ENCODE assay signal across 16 cellular contexts in the genomic region with DNA sequence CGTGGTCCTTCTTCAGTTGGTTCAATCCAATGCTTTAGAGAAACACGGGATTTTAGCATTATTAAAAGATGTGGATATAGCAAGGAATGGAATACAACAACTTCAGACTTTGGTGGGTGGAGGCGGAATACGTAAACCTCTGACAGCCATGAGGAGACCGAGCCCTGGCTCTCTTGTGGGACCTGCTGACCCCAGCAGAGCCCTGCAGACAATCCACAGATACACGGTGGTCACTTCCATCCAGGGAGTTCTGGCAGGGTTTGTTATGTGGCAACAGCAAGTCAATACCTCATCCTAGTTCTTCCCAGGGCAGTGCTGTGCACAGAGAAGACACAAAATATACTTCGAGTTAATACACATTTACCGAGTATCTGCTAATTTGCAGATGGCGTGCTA.
A peak's percentile ranks its signal among the peaks of the same experiment; 100 is the strongest.
DNase-seq lines count a peak whose midpoint lies in the region; ATAC-seq and TF ChIP-seq lines count a peak whose summit lies in the region.
"Had no signal": no experiment of that assay in that cellular context is flagged by ENCODE, and none has a peak within 500 bp of the region (broad histone marks: within the 10 kb centered on the region; RNA-seq: fewer than 3 reads in every experiment).

No MANE protein-coding gene starts in this region.

- no peak overlapping the region for H3K4me3 Mint-ChIP-seq in CD8-positive, alpha-beta T cell
- no peak overlapping the region for H3K4me3 Mint-ChIP-seq in osteocyte (ENCODE audit: unreplicated experiment)
- no peak overlapping the region for H3K4me3 Mint-ChIP-seq in GM23338
- H3K4me3 Mint-ChIP-seq: CD14-positive monocyte; CD8-positive, alpha-beta memory T cell; HFFc6 had no signal

- peaks cover 5% of the 10 kb centered on the region for H4K20me1 ChIP-seq in GM23338 (replicated peaks; ENCODE audit: insufficient read depth)

- H3F3A ChIP-seq in GM23338 (replicated peaks; ENCODE audit: low read depth) = 0 out of 2 replicates have a peak, but pooled peaks cover 3% of the 10 kb centered on the region

- TF ChIP-seq CTCF in CD8-positive, alpha-beta T cell (IDR thresholded peaks at IDR 0.05) = no peak
- no peak for TF ChIP-seq CTCF in VCaP (conservative IDR thresholded peaks at IDR 0.05)
- TF ChIP-seq CTCF in osteocyte (IDR thresholded peaks at IDR 0.05) = no peak
- TF ChIP-seq CTCF in GM23338 (conservative IDR thresholded peaks at IDR 0.05; ENCODE audit: low read depth in 2 of 2) = no peak

- ATAC-seq in CD8-positive, alpha-beta T cell = no peak
- ATAC-seq in GM18907 (IDR thresholded peaks at IDR 0.05; ENCODE audit: unreplicated experiment) (no peak), GM23338 (no peak)
- ATAC-seq: A549, HepG2 had no signal

- H3K9me3 Mint-ChIP-seq in CD8-positive, alpha-beta T cell = no peaks in the 10 kb centered on the region
- no peaks in the 10 kb centered on the region for H3K9me3 Mint-ChIP-seq in osteocyte (ENCODE audit: unreplicated experiment)
- no peaks in the 10 kb centered on the region for H3K9me3 Mint-ChIP-seq in GM23338
- H3K9me3 Mint-ChIP-seq: CD8-positive, alpha-beta memory T cell; HFFc6 had no signal

- H3K27ac ChIP-seq in CD8-positive, alpha-beta T cell (ENCODE audit: low read depth, low read length) = no peak overlapping the region
- H3K27ac ChIP-seq in VCaP = peak overlapping the region; percentile 39
- no peak overlapping the region for H3K27ac ChIP-seq in GM23338 (ENCODE audit: low read depth)
- H3K27ac ChIP-seq: A549 had no signal

- CTCF ChIA-PET in CD8-positive, alpha-beta T cell (lab: Charles Lee) = no interaction called here

- intact Hi-C loops in CD8-positive, alpha-beta T cell (cut with DNase I, micrococcal nuclease) = no loop called here

- no peaks in the 10 kb centered on the region for H3K27me3 ChIP-seq in CD8-positive, alpha-beta T cell (ENCODE audit: insufficient read depth, low read length)
- no peaks in the 10 kb centered on the region for H3K27me3 ChIP-seq in GM23338 (ENCODE audit: insufficient read depth)

- H3K4me3 ChIP-seq in CD8-positive, alpha-beta T cell (ENCODE audit: low read depth, low read length) = no peak overlapping the region
- no peak overlapping the region for H3K4me3 ChIP-seq in GM23338
- H3K4me3 ChIP-seq: A549 had no signal

- H3K27ac Mint-ChIP-seq in CD8-positive, alpha-beta T cell = peak overlapping the region; percentile 20
- H3K27ac Mint-ChIP-seq in osteocyte (ENCODE audit: unreplicated experiment) (no peak overlapping the region), GM23338 (no peak overlapping the region)
- H3K27ac Mint-ChIP-seq: HFFc6 had no signal

- H3K9me3 ChIP-seq in CD8-positive, alpha-beta T cell (ENCODE audit: low read length) = no peaks in the 10 kb centered on the region
- H3K9me3 ChIP-seq: A549, Caco-2 had no signal

- DNase-seq in CD8-positive, alpha-beta T cell = no peak
- DNase-seq in mesenteric fat pad (ENCODE audit: low spot score) (peak; percentile 51), osteocyte (ENCODE audit: extremely low spot score, unreplicated experiment) (peak; percentile 36), cerebellum (ENCODE audit: low spot score) (no peak), GM23338 (ENCODE audit: low spot score) (no peak)
- DNase-seq: CD8-positive, alpha-beta memory T cell; DND-41; GDM1; HCEC 1CT; HFFc6 had no signal

- no peaks in the 10 kb centered on the region for H3K9me2 ChIP-seq in GM23338 (ENCODE audit: insufficient read depth)

- POLR2A ChIA-PET in CD8-positive, alpha-beta T cell (lab: Charles Lee) = no interaction called here

- no peak overlapping the region for H2AFZ ChIP-seq in GM23338

- peaks cover 59% of the 10 kb centered on the region for H3K36me3 Mint-ChIP-seq in CD8-positive, alpha-beta T cell
- H3K36me3 Mint-ChIP-seq in osteocyte (ENCODE audit: unreplicated experiment) = peaks cover 21% of the 10 kb centered on the region
- H3K36me3 Mint-ChIP-seq in GM23338 (ENCODE audit: low read depth) = peaks cover 47% of the 10 kb centered on the region

- peaks cover 3% of the 10 kb centered on the region for H3K4me1 Mint-ChIP-seq in CD8-positive, alpha-beta T cell (ENCODE audit: low read depth)
- H3K4me1 Mint-ChIP-seq in osteocyte (ENCODE audit: unreplicated experiment) (peaks cover 4% of the 10 kb centered on the region), GM23338 (peaks cover 9% of the 10 kb centered on the region; the same call in 2 of the 3 replicates)

- peaks cover 16% of the 10 kb centered on the region for H3K36me3 ChIP-seq in CD8-positive, alpha-beta T cell (ENCODE audit: insufficient read depth, low read length)
- H3K36me3 ChIP-seq in GM23338 (ENCODE audit: insufficient read depth) = peaks cover 28% of the 10 kb centered on the region

- no peaks in the 10 kb centered on the region for H3K79me2 ChIP-seq in GM23338 (replicated peaks; ENCODE audit: insufficient read depth)

- peaks cover 7% of the 10 kb centered on the region for H3K4me1 ChIP-seq in CD8-positive, alpha-beta T cell (ENCODE audit: insufficient read depth, low read length)
- no peaks in the 10 kb centered on the region for H3K4me1 ChIP-seq in GM23338 (ENCODE audit: insufficient read depth)
- H3K4me1 ChIP-seq: A549, Caco-2 had no signal

- H3K4me2 ChIP-seq in GM23338 = no peak overlapping the region
- H3K4me2 ChIP-seq: A549 had no signal

- H3K27me3 Mint-ChIP-seq in CD8-positive, alpha-beta T cell (ENCODE audit: low read depth) = no peaks in the 10 kb centered on the region
- no peaks in the 10 kb centered on the region for H3K27me3 Mint-ChIP-seq in osteocyte (ENCODE audit: unreplicated experiment)
- H3K27me3 Mint-ChIP-seq in GM23338 (ENCODE audit: insufficient read depth, low read depth, poor library complexity) = peaks cover 25% of the 10 kb centered on the region
- H3K27me3 Mint-ChIP-seq: CD8-positive, alpha-beta memory T cell had no signal

TF ChIP-seq in GM23338, 12 proteins besides CTCF, POLR2A, EP300 and RAD21 (continues in another document):
- TF ChIP-seq EZH2phosphoT487 (IDR thresholded peaks at IDR 0.05; ENCODE audit: unreplicated experiment) (no peak), ETS1 (IDR thresholded peaks at IDR 0.05) (no peak), CREB1 (CRISPR knock-in tag; IDR thresholded peaks at IDR 0.05; ENCODE audit: low read depth) (no peak), NANOG (IDR thresholded peaks at IDR 0.05; ENCODE audit: borderline replicate concordance) (no peak), JUNB (IDR thresholded peaks at IDR 0.05; ENCODE audit: unreplicated experiment) (no peak), STAT1 (IDR thresholded peaks at IDR 0.05; ENCODE audit: unreplicated experiment) (no peak), POLR2AphosphoS5 (IDR thresholded peaks at IDR 0.05; ENCODE audit: low read depth) (no peak), EZH2 (IDR thresholded peaks at IDR 0.05; ENCODE audit: low read depth, unreplicated experiment) (no peak)
- TF ChIP-seq, protein P1, sequence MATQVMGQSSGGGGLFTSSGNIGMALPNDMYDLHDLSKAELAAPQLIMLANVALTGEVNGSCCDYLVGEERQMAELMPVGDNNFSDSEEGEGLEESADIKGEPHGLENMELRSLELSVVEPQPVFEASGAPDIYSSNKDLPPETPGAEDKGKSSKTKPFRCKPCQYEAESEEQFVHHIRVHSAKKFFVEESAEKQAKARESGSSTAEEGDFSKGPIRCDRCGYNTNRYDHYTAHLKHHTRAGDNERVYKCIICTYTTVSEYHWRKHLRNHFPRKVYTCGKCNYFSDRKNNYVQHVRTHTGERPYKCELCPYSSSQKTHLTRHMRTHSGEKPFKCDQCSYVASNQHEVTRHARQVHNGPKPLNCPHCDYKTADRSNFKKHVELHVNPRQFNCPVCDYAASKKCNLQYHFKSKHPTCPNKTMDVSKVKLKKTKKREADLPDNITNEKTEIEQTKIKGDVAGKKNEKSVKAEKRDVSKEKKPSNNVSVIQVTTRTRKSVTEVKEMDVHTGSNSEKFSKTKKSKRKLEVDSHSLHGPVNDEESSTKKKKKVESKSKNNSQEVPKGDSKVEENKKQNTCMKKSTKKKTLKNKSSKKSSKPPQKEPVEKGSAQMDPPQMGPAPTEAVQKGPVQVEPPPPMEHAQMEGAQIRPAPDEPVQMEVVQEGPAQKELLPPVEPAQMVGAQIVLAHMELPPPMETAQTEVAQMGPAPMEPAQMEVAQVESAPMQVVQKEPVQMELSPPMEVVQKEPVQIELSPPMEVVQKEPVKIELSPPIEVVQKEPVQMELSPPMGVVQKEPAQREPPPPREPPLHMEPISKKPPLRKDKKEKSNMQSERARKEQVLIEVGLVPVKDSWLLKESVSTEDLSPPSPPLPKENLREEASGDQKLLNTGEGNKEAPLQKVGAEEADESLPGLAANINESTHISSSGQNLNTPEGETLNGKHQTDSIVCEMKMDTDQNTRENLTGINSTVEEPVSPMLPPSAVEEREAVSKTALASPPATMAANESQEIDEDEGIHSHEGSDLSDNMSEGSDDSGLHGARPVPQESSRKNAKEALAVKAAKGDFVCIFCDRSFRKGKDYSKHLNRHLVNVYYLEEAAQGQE (IDR thresholded peaks at IDR 0.05; ENCODE audit: unreplicated experiment) = no peak

Comparison
In these comparisons a context has a peak if more than half of its experiments do, and no peak if none do; other contexts are left out.
1. DNase-seq: peak in mesenteric fat pad (single experiment) and osteocyte (single experiment); none in CD8-positive, alpha-beta T cell (0 of 7), cerebellum (single experiment) and GM23338 (single experiment).